Comparison of ENCODE assay signal across 7 cellular contexts in genomic region chr1:18466676-18467075, GRCh38. TPM values are rescaled to one million over a fixed set of nuclear protein-coding genes. Genes with fewer than 3 reads are reported as not detected.
"Had no signal": no experiment of that assay in that cellular context is flagged by ENCODE, and none has a peak within 500 bp of the region (broad histone marks: within the 10 kb centered on the region; RNA-seq: fewer than 3 reads in every experiment).

No MANE protein-coding gene starts in this region.

- DNase-seq: GM23248, GOT3, HFFc6, IMR-90 had no signal

- H2AFZ ChIP-seq: GM23248 had no signal

- H3K9ac ChIP-seq: GM23248 had no signal

- H3K36me3 ChIP-seq: HAP-1 had no signal

- H3K4me1 ChIP-seq: HAP-1 had no signal

- ATAC-seq: HCT116, K562 had no signal

- H3K4me3 Mint-ChIP-seq: HFFc6 had no signal

- H3K27ac ChIP-seq: GM23248 had no signal

- H3K27ac Mint-ChIP-seq: HFFc6 had no signal

- H3K4me3 ChIP-seq: GM23248, HAP-1, K562 had no signal

- H3K9me3 ChIP-seq: HAP-1 had no signal

RNA-seq across cellular contexts. Expression of gene KLHDC7A, which starts 14.1 kb away (rescaled TPM):
- total RNA-seq: GM23248, HFFc6, IMR-90 had no signal
- polyA plus RNA-seq: GM23248, IMR-90 had no signal
